ENCODE assay signal across 9 cellular contexts in genomic region chr11:101128571-101129202, GRCh38. TPM values are rescaled to one million over a fixed set of nuclear protein-coding genes. Genes with fewer than 3 reads are reported as not detected.
DNase-seq lines count a peak whose midpoint lies in the region; ATAC-seq and TF ChIP-seq lines count a peak whose summit lies in the region.
"Had no signal": no experiment of that assay in that cellular context is flagged by ENCODE, and none has a peak within 500 bp of the region (broad histone marks: within the 10 kb centered on the region; RNA-seq: fewer than 3 reads in every experiment).

No MANE protein-coding gene starts in this region.

- no peaks in the 10 kb centered on the region for H3K79me1 ChIP-seq in mesenchymal stem cell (replicated peaks; ENCODE audit: low read length, poor library complexity, severe bottlenecking)

- CTCF ChIA-PET in RWPE1 (lab: Yijun Ruan, JAX) = no interaction called here

- peak overlapping the region in 1 of 2 experiments; percentile 84 for H3K23ac ChIP-seq in mesenchymal stem cell (ENCODE audit: low read length in 2 of 2)

- H2BK120ac ChIP-seq in mesenchymal stem cell (ENCODE audit: low read depth, low read length) = no peak overlapping the region

- no peak overlapping the region for H3K27ac ChIP-seq in esophagus (ENCODE audit: low read depth in 2 of 2, low read length in 1 of 2)
- H3K27ac ChIP-seq in mesenchymal stem cell (ENCODE audit: low read length, poor library complexity, severe bottlenecking) = no peak overlapping the region
- no peak overlapping the region for H3K27ac ChIP-seq in suprapubic skin
- H3K27ac ChIP-seq in RWPE1 = no peak overlapping the region

- no peak overlapping the region for H3K18ac ChIP-seq in mesenchymal stem cell (ENCODE audit: low read depth in 1 of 2, low read length in 2 of 2)

- H3K14ac ChIP-seq in mesenchymal stem cell (ENCODE audit: low read length in 2 of 2) = no peak overlapping the region

- H3K4me1 ChIP-seq in esophagus (ENCODE audit: control insufficient read depth in 2 of 2, insufficient read depth in 2 of 2, low read length in 1 of 2) (peaks cover 0 to 11% of the 10 kb centered on the region in 2 donors), mesenchymal stem cell (ENCODE audit: control insufficient read depth, insufficient read depth, low read depth, low read length) (peaks cover 23% of the 10 kb centered on the region), suprapubic skin (peaks cover 30% of the 10 kb centered on the region)

- no peak overlapping the region for H2AFZ ChIP-seq in mesenchymal stem cell (ENCODE audit: low read depth, low read length)

- no peak overlapping the region for H2BK15ac ChIP-seq in mesenchymal stem cell (ENCODE audit: low read depth, poor library complexity, severe bottlenecking)

- WGBS in esophagus, 2 donors = 5 to 6% methylated on average over 37 to 38 of the region's 38 CpGs
- 6% methylated on average over 32 of the region's 38 CpGs for WGBS in mesenchymal stem cell
- WGBS in suprapubic skin = 3% methylated on average over 31 of the region's 38 CpGs

- no peak overlapping the region for H4K91ac ChIP-seq in mesenchymal stem cell (ENCODE audit: low read length)

- POLR2A ChIA-PET in RWPE1 (lab: Yijun Ruan, JAX; ENCODE audit: low non-redundant PET) = no interaction called here

- H4K8ac ChIP-seq in mesenchymal stem cell (ENCODE audit: low read length) = no peak overlapping the region

- H3K9me3 ChIP-seq in esophagus (ENCODE audit: control insufficient read depth in 2 of 2, insufficient read depth in 1 of 2, low read depth in 1 of 2, low read length in 1 of 2) = peaks cover 0 to 6% of the 10 kb centered on the region in 2 donors
- no peaks in the 10 kb centered on the region for H3K9me3 ChIP-seq in mesenchymal stem cell (ENCODE audit: control insufficient read depth, low read length)
- no peaks in the 10 kb centered on the region for H3K9me3 ChIP-seq in suprapubic skin

- no peak for ATAC-seq in GM21423 (IDR thresholded peaks at IDR 0.05; ENCODE audit: unreplicated experiment)
- no peak for ATAC-seq in HG03175 (IDR thresholded peaks at IDR 0.05; ENCODE audit: unreplicated experiment)

- TF ChIP-seq POLR2A in suprapubic skin (IDR thresholded peaks at IDR 0.05) = no peak

- peaks cover 0 to 22% of the 10 kb centered on the region in 2 donors for H3K27me3 ChIP-seq in esophagus (ENCODE audit: control insufficient read depth in 1 of 2, insufficient read depth in 2 of 2, low read length in 2 of 2)
- H3K27me3 ChIP-seq in mesenchymal stem cell (ENCODE audit: control insufficient read depth in 1 of 2, insufficient read depth in 1 of 2, low read length in 2 of 2) = peaks cover 40 to 44% of the 10 kb centered on the region in 2 experiments
- H3K27me3 ChIP-seq in suprapubic skin = peaks cover 53% of the 10 kb centered on the region

- no peak overlapping the region for H3K9ac ChIP-seq in mesenchymal stem cell (ENCODE audit: low read length)

- peak overlapping the region; percentile 81 for H3K4me2 ChIP-seq in mesenchymal stem cell (ENCODE audit: low read length, poor library complexity, severe bottlenecking)

- H2BK5ac ChIP-seq in mesenchymal stem cell (ENCODE audit: low read depth, low read length, poor library complexity, severe bottlenecking) = no peak overlapping the region

- TF ChIP-seq CTCF in LNCaP clone FGC (IDR thresholded peaks at IDR 0.05; ENCODE audit: control insufficient read depth, extremely low read depth, insufficient read depth) (no peak), suprapubic skin (IDR thresholded peaks at IDR 0.05) (no peak), RWPE1 (conservative IDR thresholded peaks at IDR 0.05; ENCODE audit: low read depth) (no peak)

- no peak overlapping the region for H2BK12ac ChIP-seq in mesenchymal stem cell (ENCODE audit: low read length in 2 of 2)

- DNase-seq in LNCaP clone FGC (ENCODE audit: low read depth) = no peak
- DNase-seq in mesenchymal stem cell = peak; percentile 4
- peak in 1 of 2 donors; percentile 55 for DNase-seq in suprapubic skin (ENCODE audit: low spot score in 2 of 2)
- DNase-seq in COLO668 (lab: John Stamatoyannopoulos, UW; ENCODE audit: unreplicated experiment) = no peak
- DNase-seq in RWPE1 (ENCODE audit: low spot score) = no peak
- DNase-seq: NCI-H446 had no signal

- no peak for TF ChIP-seq EP300 in suprapubic skin (IDR thresholded peaks at IDR 0.05)

- H3K36me3 ChIP-seq in esophagus (ENCODE audit: control insufficient read depth in 2 of 2, insufficient read depth in 2 of 2, low read length in 1 of 2) = no peaks in the 10 kb centered on the region
- H3K36me3 ChIP-seq in mesenchymal stem cell (ENCODE audit: control insufficient read depth in 1 of 2, insufficient read depth in 2 of 2, low read depth in 1 of 2, low read length in 2 of 2) = no peaks in the 10 kb centered on the region
- no peaks in the 10 kb centered on the region for H3K36me3 ChIP-seq in suprapubic skin

- peak overlapping the region; percentile 46; the same call in 1 of the 2 replicates for H3K4me3 ChIP-seq in LNCaP clone FGC (ENCODE audit: low read depth, low read length)
- H3K4me3 ChIP-seq in esophagus (ENCODE audit: low read depth in 1 of 2, low read length in 2 of 2) = peak overlapping the region; percentile 48 to 53
- peak overlapping the region in 1 of 2 experiments; percentile 84 for H3K4me3 ChIP-seq in mesenchymal stem cell (ENCODE audit: insufficient read depth in 1 of 2, low read depth in 1 of 2, low read length in 2 of 2)
- H3K4me3 ChIP-seq in suprapubic skin = peak overlapping the region; percentile 61

- no peak overlapping the region for H2AK5ac ChIP-seq in mesenchymal stem cell (ENCODE audit: low read length, severe bottlenecking)

- no peak overlapping the region for H3K4ac ChIP-seq in mesenchymal stem cell (ENCODE audit: low read depth in 1 of 2, low read length in 2 of 2)

RNA-seq across cellular contexts. Expression of gene PGR, which starts 0.9 kb away (rescaled TPM):
- polyA plus RNA-seq in esophagus = under 1 TPM; 0.04 to 0.12 TPM
- polyA plus RNA-seq in mesenchymal stem cell (2013, experiment 1 of 2) = not detected
- not detected for polyA plus RNA-seq in mesenchymal stem cell (2013, experiment 2 of 2)
- under 1 TPM; 0.18 to 0.80 (median 0.53) TPM for total RNA-seq in suprapubic skin
